26 cellular contexts compared by ENCODE assay signal in the genomic region with DNA sequence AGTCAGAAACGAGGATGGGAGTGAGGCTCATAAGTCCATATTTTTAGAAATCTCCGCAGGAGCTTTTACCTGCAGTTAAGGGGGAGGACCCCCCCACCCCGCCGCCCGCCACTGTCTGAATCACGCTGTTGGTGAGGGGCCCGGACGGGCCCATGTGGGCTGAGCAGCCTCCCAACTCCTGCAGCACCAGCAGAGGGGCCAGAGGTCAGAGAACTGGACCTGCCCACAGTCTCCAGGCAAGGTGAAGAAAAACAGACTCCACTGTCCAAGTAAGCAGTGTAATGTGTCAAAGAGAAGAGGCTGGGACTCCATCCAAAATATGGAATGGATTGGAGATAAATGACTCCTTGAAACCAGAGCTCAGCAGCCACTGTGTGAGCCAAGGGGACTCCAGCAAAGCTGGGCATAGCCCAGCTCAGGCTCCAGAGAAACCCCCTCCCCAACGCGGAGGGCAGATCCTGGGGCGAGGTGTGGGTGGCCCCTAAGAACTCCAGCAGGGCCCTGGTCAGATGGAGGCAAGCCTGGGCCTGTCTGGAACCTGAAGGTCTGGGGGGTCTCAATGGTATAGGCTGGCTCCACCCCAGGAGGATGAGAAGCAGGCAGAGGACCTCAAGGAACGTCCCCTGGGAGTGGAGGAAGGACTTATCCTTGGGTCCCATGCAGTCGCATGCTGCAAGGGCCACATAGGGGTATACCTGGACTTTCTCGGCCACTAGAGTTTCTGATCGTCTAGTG.
DNase-seq lines count a peak whose midpoint lies in the region; ATAC-seq and TF ChIP-seq lines count a peak whose summit lies in the region.
"Had no signal": no experiment of that assay in that cellular context is flagged by ENCODE, and none has a peak within 500 bp of the region (broad histone marks: within the 10 kb centered on the region; RNA-seq: fewer than 3 reads in every experiment).

No MANE protein-coding gene starts in this region.

- H3K4me3 Mint-ChIP-seq in nephron (no peak overlapping the region), progenitor cell of endocrine pancreas (ENCODE audit: low read depth) (no peak overlapping the region)
- no peak overlapping the region for H3K4me3 Mint-ChIP-seq in naive thymus-derived CD4-positive, alpha-beta T cell
- H3K4me3 Mint-ChIP-seq: activated CD4-positive, alpha-beta T cell treated with anti-CD3 and anti-CD28 coated beads, Interleukin-2, amount 10 ng/mL, durations not matched to agents 24 days and 14 days; endodermal cell; neural progenitor cell; stimulated activated naive B cell treated with anti-CD40 and anti-IgM and Interleukin-4, amounts not matched to agents 10 μg/mL and 1 μg/mL and 100 μg/mL, for 72 hours had no signal

- CTCF ChIA-PET in naive thymus-derived CD4-positive, alpha-beta T cell (lab: Charles Lee), result no interaction called here

- H3K4me1 ChIP-seq in adipocyte (ENCODE audit: control insufficient read depth, insufficient read depth, low read length), result no peaks in the 10 kb centered on the region
- no peaks in the 10 kb centered on the region for H3K4me1 ChIP-seq in naive thymus-derived CD4-positive, alpha-beta T cell (ENCODE audit: control insufficient read depth in 2 of 2, insufficient read depth in 2 of 2, low read length in 2 of 2)
- H3K4me1 ChIP-seq: breast epithelium, neural progenitor cell, suprapubic skin had no signal

- H3K36me3 ChIP-seq in adipocyte (ENCODE audit: control insufficient read depth, insufficient read depth, low read length, severe bottlenecking), result no peaks in the 10 kb centered on the region
- H3K36me3 ChIP-seq in naive thymus-derived CD4-positive, alpha-beta T cell (ENCODE audit: control insufficient read depth in 2 of 3, insufficient read depth in 3 of 3, low read length in 3 of 3), result no peaks in the 10 kb centered on the region
- H3K36me3 ChIP-seq: breast epithelium, neural progenitor cell, suprapubic skin had no signal

- H3K9ac ChIP-seq in adipocyte (ENCODE audit: low read length), result no peak overlapping the region
- H3K9ac ChIP-seq: neural progenitor cell had no signal

- H3K9me3 Mint-ChIP-seq in nephron (no peaks in the 10 kb centered on the region), progenitor cell of endocrine pancreas (ENCODE audit: low read depth) (no peaks in the 10 kb centered on the region)
- no peaks in the 10 kb centered on the region for H3K9me3 Mint-ChIP-seq in naive thymus-derived CD4-positive, alpha-beta T cell
- H3K9me3 Mint-ChIP-seq: activated CD4-positive, alpha-beta T cell treated with anti-CD3 and anti-CD28 coated beads, Interleukin-2, amount 10 ng/mL, durations not matched to agents 24 days and 14 days; endodermal cell; neural progenitor cell; stimulated activated naive B cell treated with anti-CD40 and anti-IgM and Interleukin-4, amounts not matched to agents 10 μg/mL and 1 μg/mL and 100 μg/mL, for 72 hours had no signal

- H3K4me1 Mint-ChIP-seq in nephron (peaks cover 25% of the 10 kb centered on the region), progenitor cell of endocrine pancreas (ENCODE audit: low read depth) (no peaks in the 10 kb centered on the region)
- no peaks in the 10 kb centered on the region for H3K4me1 Mint-ChIP-seq in naive thymus-derived CD4-positive, alpha-beta T cell
- H3K4me1 Mint-ChIP-seq: activated CD4-positive, alpha-beta T cell treated with anti-CD3 and anti-CD28 coated beads, Interleukin-2, amount 10 ng/mL, durations not matched to agents 24 days and 14 days; endodermal cell had no signal

- DNase-seq in NCI-H226, result peak; percentile 21
- peak; percentile 28 for DNase-seq in adipocyte (ENCODE audit: low read depth)
- DNase-seq in fibroblast of the aortic adventitia (ENCODE audit: low read depth), result peak; percentile 75
- no peak for DNase-seq in KG1 (lab: John Stamatoyannopoulos, UW)
- DNase-seq in progenitor cell of endocrine pancreas (ENCODE audit: low spot score, unreplicated experiment), result no peak
- no peak for DNase-seq in EL
- no peak for DNase-seq in naive thymus-derived CD4-positive, alpha-beta T cell
- DNase-seq: activated CD4-positive, alpha-beta T cell treated with anti-CD3 and anti-CD28 coated beads, Interleukin-2, amount 10 ng/mL, durations not matched to agents 24 days and 14 days; activated T-cell treated with anti-CD3 and anti-CD28 coated beads, Interleukin-2, amount 50 U/mL, for 48 hours; C1 segment of cervical spinal cord; COR-L47; cortex of kidney; DMS79 treated with DMSO at 0.1 percent for 48 hours; endodermal cell; Kasumi-1; MV-4-11; NCI-H1436 treated with DMSO at 0.1 percent for 48 hours; stimulated activated CD4-positive, alpha-beta T cell treated with anti-CD3 and anti-CD28 coated beads, Interleukin-4, amount 100 ng/mL, for 4 hours; stimulated activated naive B cell treated with anti-CD40 and anti-IgM and Interleukin-4, amounts not matched to agents 10 μg/mL and 1 μg/mL and 100 μg/mL, for 72 hours had no signal

- POLR2A ChIA-PET in naive thymus-derived CD4-positive, alpha-beta T cell (lab: Charles Lee), result no interaction called here

- H3K27ac ChIP-seq in naive thymus-derived CD4-positive, alpha-beta T cell (ENCODE audit: low read depth, low read length), result no peak overlapping the region
- H3K27ac ChIP-seq: breast epithelium, HL-60, neural progenitor cell, suprapubic skin had no signal

- H3K27me3 Mint-ChIP-seq in nephron (ENCODE audit: low read depth) (peaks cover 3% of the 10 kb centered on the region), progenitor cell of endocrine pancreas (no peaks in the 10 kb centered on the region)
- H3K27me3 Mint-ChIP-seq in naive thymus-derived CD4-positive, alpha-beta T cell, result no peaks in the 10 kb centered on the region
- H3K27me3 Mint-ChIP-seq: activated CD4-positive, alpha-beta T cell treated with anti-CD3 and anti-CD28 coated beads, Interleukin-2, amount 10 ng/mL, durations not matched to agents 24 days and 14 days; stimulated activated naive B cell treated with anti-CD40 and anti-IgM and Interleukin-4, amounts not matched to agents 10 μg/mL and 1 μg/mL and 100 μg/mL, for 72 hours had no signal

- no peaks in the 10 kb centered on the region for H3K9me3 ChIP-seq in adipocyte (ENCODE audit: control insufficient read depth, low read length)
- H3K9me3 ChIP-seq in naive thymus-derived CD4-positive, alpha-beta T cell (ENCODE audit: control insufficient read depth in 2 of 3, low read length in 3 of 3), result no peaks in the 10 kb centered on the region
- H3K9me3 ChIP-seq: breast epithelium, suprapubic skin had no signal

- H3K27ac Mint-ChIP-seq in nephron (peak overlapping the region in 2 of 3 experiments; percentile 27 to 72), progenitor cell of endocrine pancreas (no peak overlapping the region)
- H3K27ac Mint-ChIP-seq in naive thymus-derived CD4-positive, alpha-beta T cell, result no peak overlapping the region
- H3K27ac Mint-ChIP-seq: activated CD4-positive, alpha-beta T cell treated with anti-CD3 and anti-CD28 coated beads, Interleukin-2, amount 10 ng/mL, durations not matched to agents 24 days and 14 days; endodermal cell; neural progenitor cell; stimulated activated naive B cell treated with anti-CD40 and anti-IgM and Interleukin-4, amounts not matched to agents 10 μg/mL and 1 μg/mL and 100 μg/mL, for 72 hours had no signal

- no peak for TF ChIP-seq CTCF in fibroblast of the aortic adventitia (IDR thresholded peaks at IDR 0.05; ENCODE audit: insufficient read depth, low read length)
- TF ChIP-seq CTCF in nephron (IDR thresholded peaks at IDR 0.05; ENCODE audit: unreplicated experiment in 3 of 3), result no peak
- TF ChIP-seq CTCF in progenitor cell of endocrine pancreas (IDR thresholded peaks at IDR 0.05; ENCODE audit: unreplicated experiment), result no peak

- H3K36me3 Mint-ChIP-seq in nephron (ENCODE audit: low read depth), result no peaks in the 10 kb centered on the region
- no peaks in the 10 kb centered on the region for H3K36me3 Mint-ChIP-seq in progenitor cell of endocrine pancreas (ENCODE audit: insufficient read depth)
- H3K36me3 Mint-ChIP-seq in naive thymus-derived CD4-positive, alpha-beta T cell, result no peaks in the 10 kb centered on the region
- H3K36me3 Mint-ChIP-seq: neural progenitor cell; stimulated activated naive B cell treated with anti-CD40 and anti-IgM and Interleukin-4, amounts not matched to agents 10 μg/mL and 1 μg/mL and 100 μg/mL, for 72 hours had no signal

- intact Hi-C loops in naive thymus-derived CD4-positive, alpha-beta T cell (cut with micrococcal nuclease), result no loop called here

- H3K27me3 ChIP-seq in adipocyte (replicated peaks; ENCODE audit: control insufficient read depth, insufficient read depth, low read length), result peaks cover 3% of the 10 kb centered on the region
- H3K27me3 ChIP-seq in naive thymus-derived CD4-positive, alpha-beta T cell (ENCODE audit: control insufficient read depth in 2 of 2, insufficient read depth in 2 of 2, low read length in 2 of 2), result no peaks in the 10 kb centered on the region
- H3K27me3 ChIP-seq: breast epithelium, neural progenitor cell, suprapubic skin had no signal

- no peak overlapping the region for H3K4me3 ChIP-seq in adipocyte (ENCODE audit: low read length)
- no peak overlapping the region for H3K4me3 ChIP-seq in fibroblast of the aortic adventitia (ENCODE audit: low read depth, low read length)
- H3K4me3 ChIP-seq in naive thymus-derived CD4-positive, alpha-beta T cell (ENCODE audit: low read length), result no peak overlapping the region
- H3K4me3 ChIP-seq: breast epithelium, neural progenitor cell, suprapubic skin had no signal

- no peak for ATAC-seq in naive thymus-derived CD4-positive, alpha-beta T cell
- ATAC-seq: esophagus mucosa; sciatic nerve; stimulated activated naive B cell treated with anti-CD40 and anti-IgM and Interleukin-4, amounts not matched to agents 10 μg/mL and 1 μg/mL and 100 μg/mL, for 72 hours had no signal

Comparison
In these comparisons a context has a peak if more than half of its experiments do, and no peak if none do; other contexts are left out.
1. DNase-seq: peak in NCI-H226 (single experiment), adipocyte (single experiment) and fibroblast of the aortic adventitia (single experiment); none in KG1 (single experiment), progenitor cell of endocrine pancreas (single experiment), EL (single experiment) and naive thymus-derived CD4-positive, alpha-beta T cell (0 of 9).
2. H3K27ac Mint-ChIP-seq: peak in nephron (2 of 3); none in progenitor cell of endocrine pancreas (single experiment) and naive thymus-derived CD4-positive, alpha-beta T cell (0 of 9).